Comparison of ENCODE assay signal across 11 cellular contexts in the genomic region with DNA sequence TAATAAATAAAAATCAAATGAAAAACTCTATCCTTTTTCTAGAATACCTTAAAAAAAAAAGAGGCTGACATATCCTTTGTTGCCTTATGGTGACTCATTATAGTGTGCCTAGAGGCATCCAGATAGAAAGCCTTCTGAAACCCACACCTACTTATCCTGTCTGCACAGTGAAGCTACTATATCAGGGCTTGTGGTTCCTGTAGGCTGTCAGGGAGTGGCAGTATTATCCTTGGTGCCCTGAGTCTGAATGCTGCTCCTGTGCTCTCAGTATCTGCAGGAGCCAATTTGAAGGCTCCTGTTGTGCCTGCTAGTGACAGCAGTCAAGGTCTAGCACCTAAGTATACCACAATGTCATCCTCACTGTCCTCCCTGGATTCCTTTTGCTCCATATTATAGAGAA.
A peak's percentile ranks its signal among the peaks of the same experiment; 100 is the strongest.
DNase-seq lines count a peak whose midpoint lies in the region; ATAC-seq and TF ChIP-seq lines count a peak whose summit lies in the region.
"Had no signal": no experiment of that assay in that cellular context is flagged by ENCODE, and none has a peak within 500 bp of the region (broad histone marks: within the 10 kb centered on the region; RNA-seq: fewer than 3 reads in every experiment).

No MANE protein-coding gene starts in this region.

- H3K36me3 Mint-ChIP-seq in neural progenitor cell, result no peaks in the 10 kb centered on the region
- H3K36me3 Mint-ChIP-seq: CD8-positive, alpha-beta T cell had no signal

- TF ChIP-seq CTCF in A673 (conservative IDR thresholded peaks at IDR 0.05; ENCODE audit: low read depth, low read length) (peak; percentile 49), left lung (IDR thresholded peaks at IDR 0.05) (no peak), neural progenitor cell (IDR thresholded peaks at IDR 0.05) (no peak), ovary (IDR thresholded peaks at IDR 0.05) (no peak)

- no peak overlapping the region for H2AFZ ChIP-seq in neural progenitor cell (replicated peaks)

- DNase-seq in A673 (ENCODE audit: low spot score), result peak; percentile 50
- DNase-seq in adipocyte (ENCODE audit: low read depth), result peak; percentile 34
- no peak for DNase-seq in left lung
- no peak for DNase-seq in neural progenitor cell (ENCODE audit: low spot score)
- DNase-seq in ovary, result no peak
- no peak for DNase-seq in NAMALWA (ENCODE audit: low spot score)
- DNase-seq: CD8-positive, alpha-beta T cell; SK-N-SH had no signal

- H3K4me1 Mint-ChIP-seq in neural progenitor cell, result no peaks in the 10 kb centered on the region

- CTCF ChIA-PET in A673 (lab: Charles Lee), result interaction anchor here (0.5 kb wide), 1 partner anchor 447 kb away, joined by 3 read pairs; no protein-coding TSS in a partner anchor

- H3K36me3 ChIP-seq in A673 (ENCODE audit: insufficient read depth, low read length, poor library complexity, severe bottlenecking), result no peaks in the 10 kb centered on the region
- H3K36me3 ChIP-seq in adipocyte (ENCODE audit: control insufficient read depth, insufficient read depth, low read length, severe bottlenecking), result no peaks in the 10 kb centered on the region
- H3K36me3 ChIP-seq in left lung, result no peaks in the 10 kb centered on the region
- no peaks in the 10 kb centered on the region for H3K36me3 ChIP-seq in neural progenitor cell
- H3K36me3 ChIP-seq in ovary, result no peaks in the 10 kb centered on the region
- H3K36me3 ChIP-seq: thoracic aorta had no signal

- TF ChIP-seq POLR2A in ovary (IDR thresholded peaks at IDR 0.05), result no peak

- no peak overlapping the region for H3K4me2 ChIP-seq in neural progenitor cell
- H3K4me2 ChIP-seq: SK-N-SH had no signal

- H3K4me3 Mint-ChIP-seq in neural progenitor cell, result no peak overlapping the region
- H3K4me3 Mint-ChIP-seq: CD8-positive, alpha-beta T cell had no signal

- H3K9ac ChIP-seq in adipocyte (ENCODE audit: low read length) (no peak overlapping the region), neural progenitor cell (no peak overlapping the region)
- H3K9ac ChIP-seq: SK-N-SH had no signal

- no peak overlapping the region for H3K27ac ChIP-seq in A673 (ENCODE audit: low read depth, low read length, poor library complexity, severe bottlenecking)
- no peak overlapping the region for H3K27ac ChIP-seq in left lung
- no peak overlapping the region for H3K27ac ChIP-seq in neural progenitor cell
- no peak overlapping the region for H3K27ac ChIP-seq in ovary
- H3K27ac ChIP-seq: thoracic aorta had no signal

- intact Hi-C loops in A673 (cut with micrococcal nuclease; ENCODE audit: unreplicated experiment) (no loop called here), left lung (cut with DNase I) (no loop called here), ovary (cut with DNase I) (no loop called here)

- H3K27me3 ChIP-seq in A673 (replicated peaks; ENCODE audit: insufficient read depth, low read depth, low read length, poor library complexity) (no peaks in the 10 kb centered on the region), adipocyte (replicated peaks; ENCODE audit: control insufficient read depth, insufficient read depth, low read length) (peaks cover 3% of the 10 kb centered on the region), left lung (no peaks in the 10 kb centered on the region), neural progenitor cell (no peaks in the 10 kb centered on the region), ovary (no peaks in the 10 kb centered on the region)

- no peak overlapping the region for H3K4me3 ChIP-seq in A673 (ENCODE audit: low read depth, low read length, poor library complexity, severe bottlenecking)
- H3K4me3 ChIP-seq in adipocyte (ENCODE audit: low read length), result no peak overlapping the region
- no peak overlapping the region for H3K4me3 ChIP-seq in left lung
- H3K4me3 ChIP-seq in neural progenitor cell, result no peak overlapping the region
- H3K4me3 ChIP-seq in ovary, result no peak overlapping the region
- H3K4me3 ChIP-seq: thoracic aorta had no signal

- ATAC-seq in GM19324 (IDR thresholded peaks at IDR 0.05; ENCODE audit: low FRiP score, unreplicated experiment) (peak; percentile 61), HG03342 (IDR thresholded peaks at IDR 0.05; ENCODE audit: unreplicated experiment) (peak; percentile 69), left lung (no peak)
- ATAC-seq: CD8-positive, alpha-beta T cell had no signal

- H3K4me1 ChIP-seq in A673 (ENCODE audit: insufficient read depth, low read length, poor library complexity, severe bottlenecking), result no peaks in the 10 kb centered on the region
- H3K4me1 ChIP-seq in adipocyte (ENCODE audit: control insufficient read depth, insufficient read depth, low read length), result peaks cover 10% of the 10 kb centered on the region
- H3K4me1 ChIP-seq in left lung, result no peaks in the 10 kb centered on the region
- no peaks in the 10 kb centered on the region for H3K4me1 ChIP-seq in neural progenitor cell
- H3K4me1 ChIP-seq in ovary (ENCODE audit: insufficient read depth), result no peaks in the 10 kb centered on the region

- no peaks in the 10 kb centered on the region for H3F3A ChIP-seq in neural progenitor cell (ENCODE audit: low read depth)

- no TSS peak for BruUV-seq in A673 (replicated peaks; lab: Mats Ljungman, UMichigan)

- H3K27me3 Mint-ChIP-seq in neural progenitor cell (ENCODE audit: insufficient read depth, low read depth), result peaks cover 7% of the 10 kb centered on the region

- no peak for TF ChIP-seq EP300 in ovary (IDR thresholded peaks at IDR 0.05)

- H4K20me1 ChIP-seq in neural progenitor cell (ENCODE audit: low read depth), result no peaks in the 10 kb centered on the region

- H3K79me2 ChIP-seq in neural progenitor cell (ENCODE audit: low read depth), result no peaks in the 10 kb centered on the region

- no peaks in the 10 kb centered on the region for H3K9me3 ChIP-seq in A673 (ENCODE audit: low read depth, low read length, poor library complexity, severe bottlenecking)
- no peaks in the 10 kb centered on the region for H3K9me3 ChIP-seq in adipocyte (ENCODE audit: control insufficient read depth, low read length)
- peaks cover 0 to 4% of the 10 kb centered on the region in 2 donors for H3K9me3 ChIP-seq in left lung
- H3K9me3 ChIP-seq in neural progenitor cell (ENCODE audit: low read depth), result no peaks in the 10 kb centered on the region
- H3K9me3 ChIP-seq in ovary, result no peaks in the 10 kb centered on the region
- H3K9me3 ChIP-seq: SK-N-SH, thoracic aorta had no signal

- POLR2A ChIA-PET in A673 (lab: Charles Lee; ENCODE audit: low non-redundant PET), result no interaction called here

- no peak overlapping the region for H3K27ac Mint-ChIP-seq in neural progenitor cell
- H3K27ac Mint-ChIP-seq: CD8-positive, alpha-beta T cell had no signal

- peaks cover 12% of the 10 kb centered on the region for H3K9me3 Mint-ChIP-seq in neural progenitor cell
- H3K9me3 Mint-ChIP-seq: CD8-positive, alpha-beta T cell had no signal

Comparison
In these comparisons a context has a peak if more than half of its experiments do, and no peak if none do; other contexts are left out.
1. DNase-seq: peak in A673 (single experiment) and adipocyte (single experiment); none in left lung (0 of 2), neural progenitor cell (single experiment), ovary (0 of 5) and NAMALWA (single experiment).